In genomic region chr1:93014156-93014555, GRCh38 we compare ENCODE assay signal across 1 cellular context.
TF ChIP-seq lines count a peak whose summit lies in the region.

No MANE protein-coding gene starts in this region.

TF ChIP-seq in HepG2, 621 proteins besides CTCF, POLR2A, EP300 and RAD21:
- TF ChIP-seq HNF4A (CRISPR knock-in tag; IDR thresholded peaks at IDR 0.05) (peak; percentile 16; the same call in 1 of the 2 replicates), ZSCAN22 (CRISPR knock-in tag; IDR thresholded peaks at IDR 0.05) (no peak)
TF ChIP-seq in HepG2: peak in this region for 1.
